Comparison of ENCODE assay signal across 16 cellular contexts in genomic region chr13:26433776-26434175, GRCh38.
DNase-seq lines count a peak whose midpoint lies in the region; TF ChIP-seq lines count a peak whose summit lies in the region.
"Had no signal": no experiment of that assay in that cellular context is flagged by ENCODE, and none has a peak within 500 bp of the region (broad histone marks: within the 10 kb centered on the region; RNA-seq: fewer than 3 reads in every experiment).

No MANE protein-coding gene starts in this region.

- TF ChIP-seq POLR2A in sigmoid colon (IDR thresholded peaks at IDR 0.05): no peak
- TF ChIP-seq POLR2A in transverse colon (IDR thresholded peaks at IDR 0.05): no peak

- in situ Hi-C loops in transverse colon (cut with MboI; ENCODE audit: low pct_ligation_motif_present in 1 of 4, low pct_unique_long_range_greater_than_20kb in 1 of 4, low sequenced_read_pairs in 3 of 4): no loop called here

- H3K36me3 ChIP-seq in muscle layer of colon (ENCODE audit: insufficient read depth, low read length): no peaks in the 10 kb centered on the region
- no peaks in the 10 kb centered on the region for H3K36me3 ChIP-seq in sigmoid colon
- H3K36me3 ChIP-seq in transverse colon: no peaks in the 10 kb centered on the region

- no peak overlapping the region for H3K9ac ChIP-seq in muscle layer of colon (ENCODE audit: low read length)
- H3K9ac ChIP-seq: BLaER1 treated with 17β-estradiol and CSF1 and Interleukin-3, amounts not matched to agents 10 nM and 100 nM had no signal

- DNase-seq in sigmoid colon: no peak
- DNase-seq in transverse colon: no peak
- DNase-seq in COLO829 (ENCODE audit: low spot score): no peak
- no peak for DNase-seq in GM19238 (ENCODE audit: insufficient read length, low spot score)
- DNase-seq: AML-193; Calu3; CD4-positive, alpha-beta T cell; CD8-positive, alpha-beta T cell; COR-L47; DMS79 treated with DMSO at 0.1 percent for 48 hours; GF-D8 had no signal

- peaks cover 19% of the 10 kb centered on the region for H3K4me1 ChIP-seq in muscle layer of colon (ENCODE audit: insufficient read depth, low read length)
- peaks cover 0 to 48% (median 36%) of the 10 kb centered on the region in 4 donors for H3K4me1 ChIP-seq in sigmoid colon
- no peaks in the 10 kb centered on the region for H3K4me1 ChIP-seq in transverse colon
- H3K4me1 ChIP-seq: A549 had no signal

- intact Hi-C loops in sigmoid colon (cut with DNase I): no loop called here
- intact Hi-C loops in transverse colon (cut with DNase I; ENCODE audit: low total_unique reads): no loop called here

- H3K4me3 ChIP-seq in muscle layer of colon (ENCODE audit: low read depth in 1 of 2, low read length in 2 of 2) (no peak overlapping the region), sigmoid colon (no peak overlapping the region), transverse colon (no peak overlapping the region)
- H3K4me3 ChIP-seq: A549; BLaER1 treated with 17β-estradiol and CSF1 and Interleukin-3, amounts not matched to agents 10 nM and 100 nM had no signal

- 58 to 73% methylated on average over 4 of the region's 4 CpGs for WGBS in sigmoid colon, 2 donors
- 48 to 51% methylated on average over 4 of the region's 4 CpGs for WGBS in transverse colon (ENCODE audit: low coverage in 1 of 2), 2 donors

- H3K27ac ChIP-seq in muscle layer of colon (ENCODE audit: low read depth, low read length) (peak overlapping the region; percentile 59), sigmoid colon (peak overlapping the region in 3 of 4 donors; percentile 62 to 81 (median 77)), transverse colon (peak overlapping the region; percentile 31 to 52 (median 38))
- H3K27ac ChIP-seq: 22Rv1; A549; BLaER1 treated with 17β-estradiol and CSF1 and Interleukin-3, amounts not matched to agents 10 nM and 100 nM; C4-2B had no signal

- TF ChIP-seq EP300 in sigmoid colon (IDR thresholded peaks at IDR 0.05): peak in 3 of 4 donors; percentile 65 to 81 (median 68)
- TF ChIP-seq EP300 in transverse colon (IDR thresholded peaks at IDR 0.05; ENCODE audit: low read depth): peak; percentile 79

- H3K9me3 ChIP-seq in muscle layer of colon (ENCODE audit: low read length) (peaks cover 12% of the 10 kb centered on the region), sigmoid colon (peaks cover 8 to 15% (median 13%) of the 10 kb centered on the region in 4 donors), transverse colon (peaks cover 13 to 17% of the 10 kb centered on the region in 2 donors)

- H3K27me3 ChIP-seq in muscle layer of colon (ENCODE audit: control insufficient read depth in 1 of 2, insufficient read depth in 2 of 2, low read length in 2 of 2): no peaks in the 10 kb centered on the region
- no peaks in the 10 kb centered on the region for H3K27me3 ChIP-seq in sigmoid colon
- no peaks in the 10 kb centered on the region for H3K27me3 ChIP-seq in transverse colon
- H3K27me3 ChIP-seq: BLaER1 treated with 17β-estradiol and CSF1 and Interleukin-3, amounts not matched to agents 10 nM and 100 nM had no signal

- TF ChIP-seq CTCF in sigmoid colon (IDR thresholded peaks at IDR 0.05): no peak
- TF ChIP-seq CTCF in transverse colon (IDR thresholded peaks at IDR 0.05): no peak
